ENCODE assay signal across 1 cellular context in genomic region chr1:42176902-42177519, GRCh38.
A peak's percentile ranks its signal among the peaks of the same experiment; 100 is the strongest.
TF ChIP-seq lines count a peak whose summit lies in the region.

No MANE protein-coding gene starts in this region.

TF ChIP-seq in HepG2, 621 proteins besides CTCF, POLR2A, EP300 and RAD21 (continued from another document):
- TF ChIP-seq ZNF609 (CRISPR knock-in tag; IDR thresholded peaks at IDR 0.05; ENCODE audit: borderline replicate concordance) (no peak), ATF2 (CRISPR knock-in tag; IDR thresholded peaks at IDR 0.05) (no peak), ZBED4 (CRISPR knock-in tag; IDR thresholded peaks at IDR 0.05; ENCODE audit: borderline replicate concordance) (no peak), SMC3 (IDR thresholded peaks at IDR 0.05; ENCODE audit: low read length) (peak; percentile 29; the same call in 1 of the 2 replicates), THRA (CRISPR knock-in tag; IDR thresholded peaks at IDR 0.05; ENCODE audit: borderline replicate concordance) (no peak), CREM (IDR thresholded peaks at IDR 0.05) (no peak), CREM (CRISPR knock-in tag; IDR thresholded peaks at IDR 0.05) (no peak)
TF ChIP-seq in HepG2: peak in this region for 6.
